ENCODE assay signal across 8 cellular contexts in the genomic region with DNA sequence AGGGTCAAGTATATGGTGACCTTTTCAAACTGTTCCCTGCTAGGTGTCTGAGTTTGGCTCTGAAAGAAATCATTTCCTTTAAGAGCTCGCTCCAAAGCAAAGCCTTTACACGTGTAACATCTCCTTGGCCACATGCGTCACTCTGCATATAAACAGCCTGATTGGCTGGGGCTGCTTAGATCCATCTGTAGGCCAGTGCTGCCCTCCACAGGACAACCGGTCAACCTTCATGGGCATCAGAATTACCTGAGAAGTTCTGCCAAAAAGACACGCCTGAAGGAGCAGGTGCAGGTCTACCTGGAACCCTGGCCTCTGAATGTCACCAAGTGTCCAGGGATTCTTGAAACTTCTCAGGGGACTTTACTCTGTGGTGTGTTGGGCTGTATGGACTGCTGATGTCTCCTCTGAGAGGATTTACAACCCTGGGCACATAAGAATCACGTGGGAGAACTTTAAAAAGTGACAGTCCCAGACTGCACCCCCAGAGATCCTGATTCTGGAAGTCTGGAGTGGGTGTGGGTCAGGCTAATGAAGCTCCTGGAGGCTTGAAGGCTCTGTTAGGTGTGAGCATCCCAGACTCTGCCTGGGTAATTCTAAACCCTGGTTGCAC.
A peak's percentile ranks its signal among the peaks of the same experiment; 100 is the strongest.
DNase-seq lines count a peak whose midpoint lies in the region; ATAC-seq and TF ChIP-seq lines count a peak whose summit lies in the region.

No MANE protein-coding gene starts in this region.

- DNase-seq in AG09309 (ENCODE audit: low read depth): peak; percentile 59
- DNase-seq in NCI-H2196 treated with DMSO at 0.1 percent for 48 hours (lab: John Stamatoyannopoulos, UW; ENCODE audit: unreplicated experiment): peak; percentile 87
- peak; percentile 63 for DNase-seq in activated CD4-positive, alpha-beta T cell treated with anti-CD3 and anti-CD28 coated beads for 1 hour
- DNase-seq in cerebellar nuclear complex (lab: John Stamatoyannopoulos, UW): peak; percentile 63 to 89
- peak; percentile 93 for DNase-seq in kidney tubule cell (ENCODE audit: low spot score)
- peak; percentile 61 to 62 for DNase-seq in stimulated activated CD4-positive, alpha-beta T cell treated with anti-CD3 and anti-CD28 coated beads, Interleukin-2, amount 100 ng/mL, for 48 hours

- H3K4me3 ChIP-seq in AG09309 (ENCODE audit: control insufficient read depth, low read depth, low read length): no peak overlapping the region

- TF ChIP-seq CTCF in AG09309 (IDR thresholded peaks at IDR 0.05; ENCODE audit: control insufficient read depth, insufficient read depth, low read depth, low read length, missing control alignments): peak; percentile 70

- ATAC-seq in GM18909 (IDR thresholded peaks at IDR 0.05; ENCODE audit: poor library complexity, unreplicated experiment) (peak; percentile 97), HG03159 (IDR thresholded peaks at IDR 0.05; ENCODE audit: unreplicated experiment) (peak; percentile 97)
